In genomic region chrX:54640103-54640428, GRCh38 we compare ENCODE assay signal across 8 cellular contexts.
DNase-seq lines count a peak whose midpoint lies in the region; ATAC-seq and TF ChIP-seq lines count a peak whose summit lies in the region.

No MANE protein-coding gene starts in this region.

- H3K9me2 ChIP-seq in Loucy (replicated peaks; ENCODE audit: low read depth, low read length) (no peaks in the 10 kb centered on the region), neural cell (ENCODE audit: insufficient read depth, low read length) (no peaks in the 10 kb centered on the region)

- peak overlapping the region; percentile 79 for H2AFZ ChIP-seq in Loucy (ENCODE audit: low read length)
- H2AFZ ChIP-seq in neural cell (ENCODE audit: low read depth, low read length), result peak overlapping the region; percentile 33

- H3F3A ChIP-seq in Loucy (ENCODE audit: low read depth) (no peaks in the 10 kb centered on the region), neural cell (ENCODE audit: insufficient read depth, low read length, poor library complexity, severe bottlenecking) (no peaks in the 10 kb centered on the region)

- H4K20me1 ChIP-seq in BLaER1 (no peaks in the 10 kb centered on the region), Loucy (ENCODE audit: insufficient read depth, low read length, poor library complexity, severe bottlenecking) (no peaks in the 10 kb centered on the region), neural cell (ENCODE audit: insufficient read depth) (no peaks in the 10 kb centered on the region)

- H3K4me3 ChIP-seq in BLaER1 (peak overlapping the region; percentile 64), Loucy (ENCODE audit: low read length, poor library complexity, severe bottlenecking) (peak overlapping the region; percentile 78), duodenal mucosa (ENCODE audit: low read depth in 1 of 2, low read length in 2 of 2) (peak overlapping the region; percentile 71 to 81), neural cell (ENCODE audit: low read length) (peak overlapping the region; percentile 66)

- H3K79me2 ChIP-seq in Loucy (ENCODE audit: insufficient read depth, low read length) (no peaks in the 10 kb centered on the region), neural cell (replicated peaks; ENCODE audit: insufficient read depth, low read length) (no peaks in the 10 kb centered on the region)

- TF ChIP-seq RAD21 in neural cell (conservative IDR thresholded peaks at IDR 0.05), result no peak

- H3K36me3 ChIP-seq in BLaER1 (no peaks in the 10 kb centered on the region), Loucy (ENCODE audit: insufficient read depth, low read length) (no peaks in the 10 kb centered on the region), duodenal mucosa (ENCODE audit: control insufficient read depth in 1 of 2, insufficient read depth in 2 of 2, low read length in 2 of 2) (no peaks in the 10 kb centered on the region), neural cell (ENCODE audit: insufficient read depth, low read length) (no peaks in the 10 kb centered on the region)

- TF ChIP-seq CTCF in Loucy (conservative IDR thresholded peaks at IDR 0.05; ENCODE audit: low read length), result no peak
- no peak for TF ChIP-seq CTCF in neural cell (IDR thresholded peaks at IDR 0.05; ENCODE audit: poor library complexity, severe bottlenecking)

- H3K9me3 ChIP-seq in BLaER1, result peaks cover 6% of the 10 kb centered on the region
- no peaks in the 10 kb centered on the region for H3K9me3 ChIP-seq in Loucy (ENCODE audit: insufficient read depth, low read depth, low read length)
- no peaks in the 10 kb centered on the region for H3K9me3 ChIP-seq in duodenal mucosa (ENCODE audit: control insufficient read depth in 1 of 2, low read length in 2 of 2)
- H3K9me3 ChIP-seq in neural cell (ENCODE audit: low read length), result no peaks in the 10 kb centered on the region

- H3K4me1 ChIP-seq in BLaER1 (peaks cover 17% of the 10 kb centered on the region), Loucy (ENCODE audit: insufficient read depth, low read length, poor library complexity, severe bottlenecking) (peaks cover 3% of the 10 kb centered on the region), duodenal mucosa (ENCODE audit: control insufficient read depth in 1 of 2, insufficient read depth in 2 of 2, low read length in 2 of 2) (peaks cover 0 to 6% of the 10 kb centered on the region in 2 donors)

- no peak for TF ChIP-seq EP300 in neural cell (conservative IDR thresholded peaks at IDR 0.05; ENCODE audit: poor library complexity, severe bottlenecking)

- ATAC-seq in GM18858 (IDR thresholded peaks at IDR 0.05; ENCODE audit: unreplicated experiment), result no peak

- peak overlapping the region; percentile 81 for H3K9ac ChIP-seq in BLaER1
- H3K9ac ChIP-seq in Loucy (ENCODE audit: low read depth, low read length, poor library complexity, severe bottlenecking), result peak overlapping the region; percentile 75
- H3K9ac ChIP-seq in duodenal mucosa (ENCODE audit: low read depth in 1 of 2, low read length in 2 of 2), result peak overlapping the region; percentile 63 to 77
- H3K9ac ChIP-seq in neural cell (ENCODE audit: low read length), result peak overlapping the region; percentile 74

- H3K27ac ChIP-seq in BLaER1 (peak overlapping the region; percentile 89), duodenal mucosa (ENCODE audit: low read depth, low read length) (peak overlapping the region; percentile 85), neural cell (ENCODE audit: low read length) (peak overlapping the region; percentile 87)

- H3K4me2 ChIP-seq in BLaER1 (peak overlapping the region; percentile 46), Loucy (ENCODE audit: low read depth, low read length, poor library complexity, severe bottlenecking) (peak overlapping the region; percentile 74), neural cell (ENCODE audit: low read length) (no peak overlapping the region)

- peaks cover 52% of the 10 kb centered on the region for H3K27me3 ChIP-seq in BLaER1
- H3K27me3 ChIP-seq in Loucy (ENCODE audit: insufficient read depth, low read length, poor library complexity, severe bottlenecking), result no peaks in the 10 kb centered on the region
- no peaks in the 10 kb centered on the region for H3K27me3 ChIP-seq in duodenal mucosa (ENCODE audit: control insufficient read depth in 1 of 2, insufficient read depth in 2 of 2, low read length in 2 of 2)
- H3K27me3 ChIP-seq in neural cell (ENCODE audit: insufficient read depth, low read depth, low read length), result no peaks in the 10 kb centered on the region

- DNase-seq in NCI-H524 treated with DMSO at 0.1 percent for 48 hours (lab: John Stamatoyannopoulos, UW) (no peak), OCI-M1 (lab: John Stamatoyannopoulos, UW) (no peak)
- DNase-seq in stimulated activated CD4-positive, alpha-beta T cell treated with anti-CD3 and anti-CD28 coated beads, Interleukin-4, amount 100 ng/mL, for 4 hours, result no peak

TF ChIP-seq in neural cell, 6 proteins besides CTCF, POLR2A, EP300 and RAD21:
- TF ChIP-seq TAF1 (IDR thresholded peaks at IDR 0.05; ENCODE audit: low read depth) (no peak), SMC3 (conservative IDR thresholded peaks at IDR 0.05; ENCODE audit: poor library complexity) (peak; percentile 7)
TF ChIP-seq in neural cell: peak in this region for 1.
